In the genomic region with DNA sequence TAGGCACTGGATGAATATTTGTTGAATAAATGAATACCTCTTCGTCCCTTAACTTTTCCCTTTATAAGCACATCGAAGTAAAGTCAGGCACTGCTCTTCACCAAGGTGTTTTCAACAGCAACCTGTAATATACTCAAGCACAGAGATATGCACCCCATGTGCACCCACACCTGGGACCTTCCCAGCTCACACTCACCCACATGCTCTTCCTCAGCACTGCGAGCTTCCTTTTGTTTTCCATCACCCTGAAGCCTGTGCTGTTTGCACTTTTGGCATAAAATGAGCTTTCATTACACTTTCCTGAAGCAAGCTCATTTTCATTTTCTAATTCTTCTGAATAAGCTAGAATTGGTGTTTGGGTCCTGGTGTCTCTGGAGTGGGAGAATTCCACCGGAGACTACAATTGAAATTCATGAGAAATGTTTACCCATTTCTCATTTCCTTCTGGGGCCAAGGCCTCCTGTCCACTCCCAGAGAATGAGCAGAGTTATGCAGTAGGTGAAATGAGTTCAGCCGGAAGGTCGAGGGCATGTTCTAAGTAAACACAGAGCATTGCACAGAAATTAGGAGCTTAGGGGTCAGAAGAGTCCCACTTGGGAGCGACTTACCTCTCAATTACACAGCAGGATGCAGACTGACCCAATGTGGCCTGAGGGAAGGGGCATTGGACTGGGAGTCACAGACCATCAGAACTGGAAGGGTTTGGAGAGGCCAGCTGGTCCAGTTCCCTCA, we compare ENCODE assay signal across 2 cellular contexts.
TF ChIP-seq lines count a peak whose summit lies in the region.

No MANE protein-coding gene starts in this region.

TF ChIP-seq in GM23338, 12 proteins besides CTCF, POLR2A, EP300 and RAD21 (continued from another document):
- no peak for TF ChIP-seq ZNF462 (CRISPR knock-in tag; IDR thresholded peaks at IDR 0.05)
- TF ChIP-seq EZH2phosphoT487 (IDR thresholded peaks at IDR 0.05; ENCODE audit: unreplicated experiment): no peak
- no peak for TF ChIP-seq ZNF114 (CRISPR knock-in tag; IDR thresholded peaks at IDR 0.05)
- no peak for TF ChIP-seq POLR2AphosphoS5 (IDR thresholded peaks at IDR 0.05; ENCODE audit: low read depth)
- TF ChIP-seq, protein P1, sequence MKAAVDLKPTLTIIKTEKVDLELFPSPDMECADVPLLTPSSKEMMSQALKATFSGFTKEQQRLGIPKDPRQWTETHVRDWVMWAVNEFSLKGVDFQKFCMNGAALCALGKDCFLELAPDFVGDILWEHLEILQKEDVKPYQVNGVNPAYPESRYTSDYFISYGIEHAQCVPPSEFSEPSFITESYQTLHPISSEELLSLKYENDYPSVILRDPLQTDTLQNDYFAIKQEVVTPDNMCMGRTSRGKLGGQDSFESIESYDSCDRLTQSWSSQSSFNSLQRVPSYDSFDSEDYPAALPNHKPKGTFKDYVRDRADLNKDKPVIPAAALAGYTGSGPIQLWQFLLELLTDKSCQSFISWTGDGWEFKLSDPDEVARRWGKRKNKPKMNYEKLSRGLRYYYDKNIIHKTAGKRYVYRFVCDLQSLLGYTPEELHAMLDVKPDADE (IDR thresholded peaks at IDR 0.05): no peak
- no peak for TF ChIP-seq JUNB (IDR thresholded peaks at IDR 0.05; ENCODE audit: unreplicated experiment)
- no peak for TF ChIP-seq NANOG (IDR thresholded peaks at IDR 0.05; ENCODE audit: borderline replicate concordance)

TF ChIP-seq in HepG2, 621 proteins besides CTCF, POLR2A, EP300 and RAD21 (continued from another document and continues in another):
- peak; percentile 79; the same call in 1 of the 2 replicates for TF ChIP-seq ZBTB26 (CRISPR knock-in tag; IDR thresholded peaks at IDR 0.05; ENCODE audit: borderline replicate concordance)
- 0 out of 2 replicates have a peak, but pooled peaks have one; percentile 37 for TF ChIP-seq HOXA5 (CRISPR knock-in tag; IDR thresholded peaks at IDR 0.05)
- peak; percentile 83 for TF ChIP-seq ZNF691 (CRISPR knock-in tag; IDR thresholded peaks at IDR 0.05; ENCODE audit: borderline replicate concordance, low read depth)
- peak; percentile 78; the same call in 1 of the 2 replicates for TF ChIP-seq ZSCAN29 (CRISPR knock-in tag; conservative IDR thresholded peaks at IDR 0.05)
- TF ChIP-seq MIER3 (CRISPR knock-in tag; IDR thresholded peaks at IDR 0.05; ENCODE audit: borderline replicate concordance): peak; percentile 89
- TF ChIP-seq SOX5 (CRISPR knock-in tag; IDR thresholded peaks at IDR 0.05; ENCODE audit: borderline replicate concordance): peak; percentile 95
- TF ChIP-seq TSC22D2 (CRISPR knock-in tag; IDR thresholded peaks at IDR 0.05; ENCODE audit: borderline replicate concordance): peak; percentile 38; the same call in 1 of the 2 replicates
- peak; percentile 84; the same call in 1 of the 2 replicates for TF ChIP-seq ZNF441 (CRISPR knock-in tag; IDR thresholded peaks at IDR 0.05; ENCODE audit: borderline replicate concordance)
- TF ChIP-seq IRX3 (CRISPR knock-in tag; IDR thresholded peaks at IDR 0.05; ENCODE audit: borderline replicate concordance, low read depth): no peak
- TF ChIP-seq, protein P2, sequence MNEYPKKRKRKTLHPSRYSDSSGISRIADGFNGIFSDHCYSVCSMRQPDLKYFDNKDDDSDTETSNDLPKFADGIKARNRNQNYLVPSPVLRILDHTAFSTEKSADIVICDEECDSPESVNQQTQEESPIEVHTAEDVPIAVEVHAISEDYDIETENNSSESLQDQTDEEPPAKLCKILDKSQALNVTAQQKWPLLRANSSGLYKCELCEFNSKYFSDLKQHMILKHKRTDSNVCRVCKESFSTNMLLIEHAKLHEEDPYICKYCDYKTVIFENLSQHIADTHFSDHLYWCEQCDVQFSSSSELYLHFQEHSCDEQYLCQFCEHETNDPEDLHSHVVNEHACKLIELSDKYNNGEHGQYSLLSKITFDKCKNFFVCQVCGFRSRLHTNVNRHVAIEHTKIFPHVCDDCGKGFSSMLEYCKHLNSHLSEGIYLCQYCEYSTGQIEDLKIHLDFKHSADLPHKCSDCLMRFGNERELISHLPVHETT (CRISPR knock-in tag; conservative IDR thresholded peaks at IDR 0.05): 0 out of 2 replicates have a peak, but pooled peaks have one; percentile 44
- peak; percentile 87 for TF ChIP-seq NR2C2 (CRISPR knock-in tag; IDR thresholded peaks at IDR 0.05; ENCODE audit: borderline replicate concordance)
- no peak; the same call in 1 of the 2 replicates for TF ChIP-seq ZNF816 (CRISPR knock-in tag; IDR thresholded peaks at IDR 0.05; ENCODE audit: borderline replicate concordance)
- TF ChIP-seq, protein P3, sequence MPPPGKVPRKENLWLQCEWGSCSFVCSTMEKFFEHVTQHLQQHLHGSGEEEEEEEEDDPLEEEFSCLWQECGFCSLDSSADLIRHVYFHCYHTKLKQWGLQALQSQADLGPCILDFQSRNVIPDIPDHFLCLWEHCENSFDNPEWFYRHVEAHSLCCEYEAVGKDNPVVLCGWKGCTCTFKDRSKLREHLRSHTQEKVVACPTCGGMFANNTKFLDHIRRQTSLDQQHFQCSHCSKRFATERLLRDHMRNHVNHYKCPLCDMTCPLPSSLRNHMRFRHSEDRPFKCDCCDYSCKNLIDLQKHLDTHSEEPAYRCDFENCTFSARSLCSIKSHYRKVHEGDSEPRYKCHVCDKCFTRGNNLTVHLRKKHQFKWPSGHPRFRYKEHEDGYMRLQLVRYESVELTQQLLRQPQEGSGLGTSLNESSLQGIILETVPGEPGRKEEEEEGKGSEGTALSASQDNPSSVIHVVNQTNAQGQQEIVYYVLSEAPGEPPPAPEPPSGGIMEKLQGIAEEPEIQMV (CRISPR knock-in tag; IDR thresholded peaks at IDR 0.05; ENCODE audit: low read depth): peak; percentile 76; the same call in 1 of the 2 replicates
- TF ChIP-seq, protein P4, sequence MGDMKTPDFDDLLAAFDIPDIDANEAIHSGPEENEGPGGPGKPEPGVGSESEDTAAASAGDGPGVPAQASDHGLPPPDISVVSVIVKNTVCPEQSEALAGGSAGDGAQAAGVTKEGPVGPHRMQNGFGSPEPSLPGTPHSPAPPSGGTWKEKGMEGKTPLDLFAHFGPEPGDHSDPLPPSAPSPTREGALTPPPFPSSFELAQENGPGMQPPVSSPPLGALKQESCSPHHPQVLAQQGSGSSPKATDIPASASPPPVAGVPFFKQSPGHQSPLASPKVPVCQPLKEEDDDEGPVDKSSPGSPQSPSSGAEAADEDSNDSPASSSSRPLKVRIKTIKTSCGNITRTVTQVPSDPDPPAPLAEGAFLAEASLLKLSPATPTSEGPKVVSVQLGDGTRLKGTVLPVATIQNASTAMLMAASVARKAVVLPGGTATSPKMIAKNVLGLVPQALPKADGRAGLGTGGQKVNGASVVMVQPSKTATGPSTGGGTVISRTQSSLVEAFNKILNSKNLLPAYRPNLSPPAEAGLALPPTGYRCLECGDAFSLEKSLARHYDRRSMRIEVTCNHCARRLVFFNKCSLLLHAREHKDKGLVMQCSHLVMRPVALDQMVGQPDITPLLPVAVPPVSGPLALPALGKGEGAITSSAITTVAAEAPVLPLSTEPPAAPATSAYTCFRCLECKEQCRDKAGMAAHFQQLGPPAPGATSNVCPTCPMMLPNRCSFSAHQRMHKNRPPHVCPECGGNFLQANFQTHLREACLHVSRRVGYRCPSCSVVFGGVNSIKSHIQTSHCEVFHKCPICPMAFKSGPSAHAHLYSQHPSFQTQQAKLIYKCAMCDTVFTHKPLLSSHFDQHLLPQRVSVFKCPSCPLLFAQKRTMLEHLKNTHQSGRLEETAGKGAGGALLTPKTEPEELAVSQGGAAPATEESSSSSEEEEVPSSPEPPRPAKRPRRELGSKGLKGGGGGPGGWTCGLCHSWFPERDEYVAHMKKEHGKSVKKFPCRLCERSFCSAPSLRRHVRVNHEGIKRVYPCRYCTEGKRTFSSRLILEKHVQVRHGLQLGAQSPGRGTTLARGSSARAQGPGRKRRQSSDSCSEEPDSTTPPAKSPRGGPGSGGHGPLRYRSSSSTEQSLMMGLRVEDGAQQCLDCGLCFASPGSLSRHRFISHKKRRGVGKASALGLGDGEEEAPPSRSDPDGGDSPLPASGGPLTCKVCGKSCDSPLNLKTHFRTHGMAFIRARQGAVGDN (CRISPR knock-in tag; IDR thresholded peaks at IDR 0.05): peak; percentile 77; the same call in 1 of the 2 replicates
- peak; percentile 84 for TF ChIP-seq ZNF792 (CRISPR knock-in tag; IDR thresholded peaks at IDR 0.05)
- no peak for TF ChIP-seq ZNF780A (CRISPR knock-in tag; IDR thresholded peaks at IDR 0.05)
- no peak for TF ChIP-seq SMARCC2 (IDR thresholded peaks at IDR 0.05)
- no peak for TF ChIP-seq ZNF30 (CRISPR knock-in tag; IDR thresholded peaks at IDR 0.05)
- peak; percentile 97 for TF ChIP-seq ARID5B (CRISPR knock-in tag; IDR thresholded peaks at IDR 0.05)
- TF ChIP-seq, protein P5, sequence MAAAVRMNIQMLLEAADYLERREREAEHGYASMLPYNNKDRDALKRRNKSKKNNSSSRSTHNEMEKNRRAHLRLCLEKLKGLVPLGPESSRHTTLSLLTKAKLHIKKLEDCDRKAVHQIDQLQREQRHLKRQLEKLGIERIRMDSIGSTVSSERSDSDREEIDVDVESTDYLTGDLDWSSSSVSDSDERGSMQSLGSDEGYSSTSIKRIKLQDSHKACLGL (CRISPR knock-in tag; IDR thresholded peaks at IDR 0.05): no peak
- no peak for TF ChIP-seq ZNF354B (CRISPR knock-in tag; IDR thresholded peaks at IDR 0.05)
- TF ChIP-seq, protein P6, sequence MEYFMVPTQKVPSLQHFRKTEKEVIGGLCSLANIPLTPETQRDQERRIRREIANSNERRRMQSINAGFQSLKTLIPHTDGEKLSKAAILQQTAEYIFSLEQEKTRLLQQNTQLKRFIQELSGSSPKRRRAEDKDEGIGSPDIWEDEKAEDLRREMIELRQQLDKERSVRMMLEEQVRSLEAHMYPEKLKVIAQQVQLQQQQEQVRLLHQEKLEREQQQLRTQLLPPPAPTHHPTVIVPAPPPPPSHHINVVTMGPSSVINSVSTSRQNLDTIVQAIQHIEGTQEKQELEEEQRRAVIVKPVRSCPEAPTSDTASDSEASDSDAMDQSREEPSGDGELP (IDR thresholded peaks at IDR 0.05; ENCODE audit: borderline replicate concordance, low read depth): peak; percentile 61; the same call in 1 of the 2 replicates
- TF ChIP-seq ZNF138 (CRISPR knock-in tag; IDR thresholded peaks at IDR 0.05; ENCODE audit: low read depth): no peak
- peak; percentile 92 for TF ChIP-seq FOXP4 (CRISPR knock-in tag; IDR thresholded peaks at IDR 0.05)
- no peak for TF ChIP-seq ZNF749 (CRISPR knock-in tag; IDR thresholded peaks at IDR 0.05; ENCODE audit: borderline replicate concordance)
- TF ChIP-seq ATF1 (CRISPR knock-in tag; IDR thresholded peaks at IDR 0.05): peak; percentile 35; the same call in 1 of the 2 replicates
- TF ChIP-seq ZNF629 (CRISPR knock-in tag; conservative IDR thresholded peaks at IDR 0.05): peak; percentile 28; the same call in 1 of the 2 replicates
- peak; percentile 78 for TF ChIP-seq JUN (CRISPR knock-in tag; IDR thresholded peaks at IDR 0.05)
- peak; percentile 70 for TF ChIP-seq ZMYM3 (CRISPR knock-in tag; IDR thresholded peaks at IDR 0.05)
- no peak for TF ChIP-seq NPAS2 (CRISPR knock-in tag; IDR thresholded peaks at IDR 0.05; ENCODE audit: borderline replicate concordance)
- no peak for TF ChIP-seq CREBL2 (CRISPR knock-in tag; IDR thresholded peaks at IDR 0.05; ENCODE audit: borderline replicate concordance)
- TF ChIP-seq HMG20B (CRISPR knock-in tag; conservative IDR thresholded peaks at IDR 0.05): peak; percentile 22; the same call in 1 of the 2 replicates
- peak; percentile 98 for TF ChIP-seq RXRA (CRISPR knock-in tag; IDR thresholded peaks at IDR 0.05)
